In genomic region chr10:79349766-79350406, GRCh38 we compare ENCODE assay signal across 12 cellular contexts. TPM values are rescaled to one million over a fixed set of nuclear protein-coding genes. Genes with fewer than 3 reads are reported as not detected.
A peak's percentile ranks its signal among the peaks of the same experiment; 100 is the strongest.
DNase-seq lines count a peak whose midpoint lies in the region; ATAC-seq, FAIRE-seq and TF ChIP-seq lines count a peak whose summit lies in the region.
"Had no signal": no experiment of that assay in that cellular context is flagged by ENCODE, and none has a peak within 500 bp of the region (broad histone marks: within the 10 kb centered on the region; RNA-seq: fewer than 3 reads in every experiment).

No MANE protein-coding gene starts in this region.

- no peak for TF ChIP-seq CTCF in vagina (IDR thresholded peaks at IDR 0.05)

- peaks cover 62% of the 10 kb centered on the region for H3K36me3 Mint-ChIP-seq in stimulated activated naive CD8-positive, alpha-beta T cell treated with anti-CD3 and anti-CD28 coated beads, Interleukin-15, Interleukin-2, amounts not matched to agents 100 ng/mL and 50 ng/mL, for 24 hours (ENCODE audit: low read depth)
- peaks cover 52% of the 10 kb centered on the region for H3K36me3 Mint-ChIP-seq in activated T-helper 1 cell treated with anti-CD3 and anti-CD28 coated beads, Interleukin-12 subunit alpha, Interleukin-12 subunit beta, Interleukin-2, Interleukin-4 antibody, amounts not matched to agents 30 ng/mL and 10 ng/mL and 1 ng/mL, durations not matched to agents 14 hours and 24 hours and 36 hours (ENCODE audit: low read depth)
- H3K36me3 Mint-ChIP-seq in memory B cell, result peaks cover 22% of the 10 kb centered on the region

- H3K9me3 Mint-ChIP-seq in stimulated activated naive CD8-positive, alpha-beta T cell treated with anti-CD3 and anti-CD28 coated beads, Interleukin-15, Interleukin-2, amounts not matched to agents 100 ng/mL and 50 ng/mL, for 24 hours, result no peaks in the 10 kb centered on the region
- no peaks in the 10 kb centered on the region for H3K9me3 Mint-ChIP-seq in activated T-helper 1 cell treated with anti-CD3 and anti-CD28 coated beads, Interleukin-12 subunit alpha, Interleukin-12 subunit beta, Interleukin-2, Interleukin-4 antibody, amounts not matched to agents 30 ng/mL and 10 ng/mL and 1 ng/mL, durations not matched to agents 14 hours and 24 hours and 36 hours
- H3K9me3 Mint-ChIP-seq in memory B cell, result no peaks in the 10 kb centered on the region

- H3K27ac Mint-ChIP-seq in stimulated activated naive CD8-positive, alpha-beta T cell treated with anti-CD3 and anti-CD28 coated beads, Interleukin-15, Interleukin-2, amounts not matched to agents 100 ng/mL and 50 ng/mL, for 24 hours, result peak overlapping the region; percentile 65
- H3K27ac Mint-ChIP-seq in activated T-helper 1 cell treated with anti-CD3 and anti-CD28 coated beads, Interleukin-12 subunit alpha, Interleukin-12 subunit beta, Interleukin-2, Interleukin-4 antibody, amounts not matched to agents 30 ng/mL and 10 ng/mL and 1 ng/mL, durations not matched to agents 14 hours and 24 hours and 36 hours, result peak overlapping the region; percentile 75
- peak overlapping the region; percentile 95 for H3K27ac Mint-ChIP-seq in memory B cell

- H3K27me3 ChIP-seq in vagina, result no peaks in the 10 kb centered on the region
- H3K27me3 ChIP-seq in HAP-1 (ENCODE audit: low read depth), result no peaks in the 10 kb centered on the region
- H3K27me3 ChIP-seq: MG63 had no signal

- peaks cover 57% of the 10 kb centered on the region for H3K4me1 Mint-ChIP-seq in stimulated activated naive CD8-positive, alpha-beta T cell treated with anti-CD3 and anti-CD28 coated beads, Interleukin-15, Interleukin-2, amounts not matched to agents 100 ng/mL and 50 ng/mL, for 24 hours (ENCODE audit: low read depth)
- peaks cover 69% of the 10 kb centered on the region for H3K4me1 Mint-ChIP-seq in activated T-helper 1 cell treated with anti-CD3 and anti-CD28 coated beads, Interleukin-12 subunit alpha, Interleukin-12 subunit beta, Interleukin-2, Interleukin-4 antibody, amounts not matched to agents 30 ng/mL and 10 ng/mL and 1 ng/mL, durations not matched to agents 14 hours and 24 hours and 36 hours (ENCODE audit: low read depth)
- H3K4me1 Mint-ChIP-seq in memory B cell, result peaks cover 17% of the 10 kb centered on the region

- no peak for TF ChIP-seq POLR2A in vagina (IDR thresholded peaks at IDR 0.05)

- FAIRE-seq in frontal cortex (lab: Jason Lieb, UNC), result no peak

- H3K36me3 ChIP-seq in vagina, result peaks cover 0 to 49% of the 10 kb centered on the region in 2 donors
- H3K36me3 ChIP-seq in HAP-1 (replicated peaks), result peaks cover 62% of the 10 kb centered on the region

- ATAC-seq in stimulated activated naive CD8-positive, alpha-beta T cell treated with anti-CD3 and anti-CD28 coated beads, Interleukin-15, Interleukin-2, amounts not matched to agents 100 U/mL and 50 U/mL, for 24 hours, result no peak
- ATAC-seq in memory B cell (ENCODE audit: low read depth), result no peak

- intact Hi-C loops in activated T-helper 1 cell treated with anti-CD3 and anti-CD28 coated beads, Interleukin-12 subunit alpha, Interleukin-12 subunit beta, Interleukin-2, Interleukin-4 antibody, amounts not matched to agents 30 ng/mL and 10 ng/mL and 1 ng/mL, durations not matched to agents 14 hours and 24 hours and 36 hours (cut with micrococcal nuclease), result loop anchor here (5.0 kb wide), 1 partner anchor 283 kb away; the partner anchor contains the start of gene ZMIZ1
- intact Hi-C loops in vagina (cut with DNase I), result no loop called here

- H3K4me3 ChIP-seq in vagina (no peak overlapping the region), HAP-1 (no peak overlapping the region)

- in situ Hi-C loops in HAP-1 (cut with MboI; ENCODE audit: low sequenced_read_pairs), result no loop called here

- no peak overlapping the region for H3K27ac ChIP-seq in vagina

- DNase-seq in stimulated activated naive CD8-positive, alpha-beta T cell treated with anti-CD3 and anti-CD28 coated beads, Interleukin-15, Interleukin-2, amounts not matched to agents 100 U/mL and 50 U/mL, for 24 hours, result no peak
- DNase-seq in activated T-helper 1 cell treated with anti-CD3 and anti-CD28 coated beads, Interleukin-12 subunit alpha, Interleukin-12 subunit beta, Interleukin-2, Interleukin-4 antibody, amounts not matched to agents 30 ng/mL and 10 ng/mL and 1 ng/mL, durations not matched to agents 14 hours and 24 hours and 36 hours (ENCODE audit: low spot score), result no peak
- no peak for DNase-seq in memory B cell (ENCODE audit: low spot score in 2 of 2)
- peak; percentile 83 to 94 for DNase-seq in vagina (ENCODE audit: extremely low spot score in 2 of 2)
- no peak for DNase-seq in ureter (ENCODE audit: low spot score)
- no peak for DNase-seq in frontal cortex (ENCODE audit: low spot score in 2 of 2)
- no peak for DNase-seq in HAP-1 (ENCODE audit: low spot score in 2 of 2)
- DNase-seq: Calu3, MG63, NCI-H526, SW 1271 had no signal

- H3K4me1 ChIP-seq in vagina, result peaks cover 28% of the 10 kb centered on the region
- peaks cover 12% of the 10 kb centered on the region for H3K4me1 ChIP-seq in HAP-1

- H3K27me3 Mint-ChIP-seq in stimulated activated naive CD8-positive, alpha-beta T cell treated with anti-CD3 and anti-CD28 coated beads, Interleukin-15, Interleukin-2, amounts not matched to agents 100 ng/mL and 50 ng/mL, for 24 hours, result no peaks in the 10 kb centered on the region
- no peaks in the 10 kb centered on the region for H3K27me3 Mint-ChIP-seq in activated T-helper 1 cell treated with anti-CD3 and anti-CD28 coated beads, Interleukin-12 subunit alpha, Interleukin-12 subunit beta, Interleukin-2, Interleukin-4 antibody, amounts not matched to agents 30 ng/mL and 10 ng/mL and 1 ng/mL, durations not matched to agents 14 hours and 24 hours and 36 hours (ENCODE audit: insufficient read depth)
- no peaks in the 10 kb centered on the region for H3K27me3 Mint-ChIP-seq in memory B cell

- peak overlapping the region; percentile 88 for H3K4me3 Mint-ChIP-seq in stimulated activated naive CD8-positive, alpha-beta T cell treated with anti-CD3 and anti-CD28 coated beads, Interleukin-15, Interleukin-2, amounts not matched to agents 100 ng/mL and 50 ng/mL, for 24 hours
- peak overlapping the region; percentile 95 for H3K4me3 Mint-ChIP-seq in activated T-helper 1 cell treated with anti-CD3 and anti-CD28 coated beads, Interleukin-12 subunit alpha, Interleukin-12 subunit beta, Interleukin-2, Interleukin-4 antibody, amounts not matched to agents 30 ng/mL and 10 ng/mL and 1 ng/mL, durations not matched to agents 14 hours and 24 hours and 36 hours
- H3K4me3 Mint-ChIP-seq in memory B cell, result no peak overlapping the region

- no peaks in the 10 kb centered on the region for H3K9me3 ChIP-seq in vagina
- no peaks in the 10 kb centered on the region for H3K9me3 ChIP-seq in HAP-1
- H3K9me3 ChIP-seq: MG63 had no signal

RNA-seq across cellular contexts. Expression of gene PPIF, which starts 2.6 kb away (rescaled TPM):
- 155 and 157 TPM in 2 replicates for total RNA-seq in activated T-helper 1 cell treated with anti-CD3 and anti-CD28 coated beads, Interleukin-12 subunit alpha, Interleukin-12 subunit beta, Interleukin-2, Interleukin-4 antibody, amounts not matched to agents 30 ng/mL and 10 ng/mL and 1 ng/mL, durations not matched to agents 14 hours and 24 hours and 36 hours
- total RNA-seq in vagina, result 44.7 TPM
- 108 TPM for total RNA-seq in ureter
- 5.7 TPM for total RNA-seq in frontal cortex

Comparison
In these comparisons a context has a peak if more than half of its experiments do, and no peak if none do; other contexts are left out.
1. DNase-seq: peak in vagina (2 of 2); none in stimulated activated naive CD8-positive, alpha-beta T cell treated with anti-CD3 and anti-CD28 coated beads, Interleukin-15, Interleukin-2, amounts not matched to agents 100 U/mL and 50 U/mL, for 24 hours (single experiment), activated T-helper 1 cell treated with anti-CD3 and anti-CD28 coated beads, Interleukin-12 subunit alpha, Interleukin-12 subunit beta, Interleukin-2, Interleukin-4 antibody, amounts not matched to agents 30 ng/mL and 10 ng/mL and 1 ng/mL, durations not matched to agents 14 hours and 24 hours and 36 hours (single experiment), memory B cell (0 of 2), ureter (single experiment), frontal cortex (0 of 2) and HAP-1 (0 of 2).
2. Peak in every context shown above with its lines, with median percentiles within 50 percentile points of each other: H3K27ac Mint-ChIP-seq.